ENCODE assay signal across 1 cellular context in genomic region chr9:137697832-137698231, GRCh38.
TF ChIP-seq lines count a peak whose summit lies in the region.

No MANE protein-coding gene starts in this region.

TF ChIP-seq in WTC11, 78 proteins besides CTCF, POLR2A, EP300 and RAD21 (continued from another document):
- TF ChIP-seq AR (CRISPR knock-in tag; IDR thresholded peaks at IDR 0.05) = no peak
- no peak for TF ChIP-seq FOXP1 (CRISPR knock-in tag; IDR thresholded peaks at IDR 0.05; ENCODE audit: borderline replicate concordance)
- no peak for TF ChIP-seq ZNF671 (CRISPR knock-in tag; IDR thresholded peaks at IDR 0.05)
- TF ChIP-seq FOXJ3 (CRISPR knock-in tag; IDR thresholded peaks at IDR 0.05; ENCODE audit: borderline replicate concordance) = no peak
- TF ChIP-seq CREB1 (CRISPR knock-in tag; IDR thresholded peaks at IDR 0.05) = no peak
- no peak for TF ChIP-seq ATF1 (CRISPR knock-in tag; IDR thresholded peaks at IDR 0.05)
- no peak for TF ChIP-seq GTF2I (CRISPR knock-in tag; conservative IDR thresholded peaks at IDR 0.05)
